ENCODE assay signal across 16 cellular contexts in genomic region chr16:87238371-87238715, GRCh38.
"Had no signal": no experiment of that assay in that cellular context is flagged by ENCODE, and none has a peak within 500 bp of the region (broad histone marks: within the 10 kb centered on the region; RNA-seq: fewer than 3 reads in every experiment).

No MANE protein-coding gene starts in this region.

- DNase-seq: dermis blood vessel endothelial cell; effector CD4-positive, alpha-beta T cell; foreskin melanocyte; head of caudate nucleus; kidney glomerular epithelial cell; naive thymus-derived CD4-positive, alpha-beta T cell; sigmoid colon; stimulated activated CD4-positive, alpha-beta T cell treated with anti-CD3 and anti-CD28 coated beads, Interleukin-2, amount 100 ng/mL, for 24 hours; stimulated activated CD4-positive, alpha-beta T cell treated with anti-CD3 and anti-CD28 coated beads, Interleukin-4, amount 100 ng/mL, for 4 hours; stimulated activated naive B cell treated with anti-CD40 and anti-IgM and Interleukin-4, amounts not matched to agents 10 μg/mL and 1 μg/mL and 100 μg/mL, for 72 hours; stimulated activated naive CD8-positive, alpha-beta T cell treated with anti-CD3 and anti-CD28 coated beads, Interleukin-15, amount 100 ng/mL, for 72 hours; testis had no signal

- H3K4me3 ChIP-seq: colonic mucosa, hepatocyte, sigmoid colon, skin epidermis, testis, tibial nerve had no signal

- H3K36me3 ChIP-seq: colonic mucosa, sigmoid colon, tibial nerve had no signal

- H2AFZ ChIP-seq: hepatocyte had no signal

- H3K4me1 ChIP-seq: colonic mucosa, sigmoid colon, testis had no signal

- H3K27me3 ChIP-seq: colonic mucosa, hepatocyte, testis, tibial nerve had no signal

- H3K79me2 ChIP-seq: hepatocyte had no signal

- H3K9me3 ChIP-seq: colonic mucosa, sigmoid colon, testis, tibial nerve had no signal

- H3K4me2 ChIP-seq: hepatocyte had no signal

- ATAC-seq: naive thymus-derived CD4-positive, alpha-beta T cell; stimulated activated naive B cell treated with anti-CD40 and anti-IgM and Interleukin-4, amounts not matched to agents 10 μg/mL and 1 μg/mL and 100 μg/mL, for 72 hours; stimulated activated naive CD8-positive, alpha-beta T cell treated with anti-CD3 and anti-CD28 coated beads, Interleukin-15, amount 100 ng/mL, for 72 hours had no signal

- H3K27ac ChIP-seq: colonic mucosa, hepatocyte, sigmoid colon, skin epidermis, testis, tibial nerve had no signal
